In genomic region chr22:21626073-21626734, GRCh38 we compare ENCODE assay signal across 14 cellular contexts. TPM values are rescaled to one million over a fixed set of nuclear protein-coding genes. Genes with fewer than 3 reads are reported as not detected.
DNase-seq lines count a peak whose midpoint lies in the region; ATAC-seq and TF ChIP-seq lines count a peak whose summit lies in the region.
"Had no signal": no experiment of that assay in that cellular context is flagged by ENCODE, and none has a peak within 500 bp of the region (broad histone marks: within the 10 kb centered on the region; RNA-seq: fewer than 3 reads in every experiment).

No MANE protein-coding gene starts in this region.

- H3K4me3 ChIP-seq in OCI-LY7 (ENCODE audit: low read depth, low read length, poor library complexity, severe bottlenecking), result no peak overlapping the region
- no peak overlapping the region for H3K4me3 ChIP-seq in effector memory CD4-positive, alpha-beta T cell (ENCODE audit: insufficient read depth, low read depth, low read length, poor library complexity, severe bottlenecking)
- H3K4me3 ChIP-seq: coronary artery, GM12878, SJCRH30, spleen had no signal

- BruUV-seq in OCI-LY7 (replicated peaks; lab: Mats Ljungman, UMichigan), result no TSS peak

- ATAC-seq in activated naive CD4-positive, alpha-beta T cell treated with anti-CD3 and anti-CD28 coated beads, Interleukin-2, amount 50 U/mL, for 72 hours, result no peak
- no peak for ATAC-seq in stimulated activated naive CD8-positive, alpha-beta T cell treated with anti-CD3 and anti-CD28 coated beads, Interleukin-15, amount 100 ng/mL, for 72 hours
- ATAC-seq: GM12878 had no signal

- H3K27me3 Mint-ChIP-seq in stimulated activated naive CD8-positive, alpha-beta T cell treated with anti-CD3 and anti-CD28 coated beads, Interleukin-15, amount 100 ng/mL, for 72 hours, result no peaks in the 10 kb centered on the region

- no peak for DNase-seq in activated naive CD4-positive, alpha-beta T cell treated with anti-CD3 and anti-CD28 coated beads, Interleukin-2, amount 50 U/mL, for 72 hours (ENCODE audit: low spot score in 2 of 2)
- no peak for DNase-seq in activated naive CD4-positive, alpha-beta T cell treated with anti-CD3 and anti-CD28 coated beads, Interleukin-2, amount 50 U/mL, for 16 hours
- DNase-seq in OCI-LY7 (ENCODE audit: low spot score) (no peak), AG08396 (ENCODE audit: low spot score) (no peak), NCI-H748 treated with DMSO at 0.1 percent for 48 hours (lab: John Stamatoyannopoulos, UW) (no peak)
- no peak for DNase-seq in stimulated activated naive CD8-positive, alpha-beta T cell treated with anti-CD3 and anti-CD28 coated beads, Interleukin-15, amount 100 ng/mL, for 72 hours
- no peak for DNase-seq in effector memory CD4-positive, alpha-beta T cell
- DNase-seq: amniotic stem cell, NCI-H2107, SJCRH30, spleen had no signal

- no peaks in the 10 kb centered on the region for H3K9me2 ChIP-seq in OCI-LY7 (ENCODE audit: insufficient read depth, low read length)

- peaks cover 66% of the 10 kb centered on the region for H3K36me3 ChIP-seq in OCI-LY7 (ENCODE audit: insufficient read depth, low read length)
- peaks cover 50% of the 10 kb centered on the region for H3K36me3 ChIP-seq in effector memory CD4-positive, alpha-beta T cell (ENCODE audit: control insufficient read depth, insufficient read depth, low read length)

- no peaks in the 10 kb centered on the region for H3K9me3 ChIP-seq in OCI-LY7 (ENCODE audit: low read length)
- H3K9me3 ChIP-seq in effector memory CD4-positive, alpha-beta T cell (ENCODE audit: control insufficient read depth, low read length), result no peaks in the 10 kb centered on the region
- H3K9me3 ChIP-seq: SJCRH30, spleen had no signal

- no peak overlapping the region for H2AFZ ChIP-seq in OCI-LY7 (ENCODE audit: low read length)

- TF ChIP-seq CTCF in OCI-LY7 (conservative IDR thresholded peaks at IDR 0.05; ENCODE audit: low read length), result no peak

- H3K79me2 ChIP-seq in OCI-LY7 (ENCODE audit: insufficient read depth, low read depth, low read length), result peaks cover 46% of the 10 kb centered on the region

- peak overlapping the region; percentile 28 for H3K27ac ChIP-seq in OCI-LY7 (ENCODE audit: low read depth, low read length, poor library complexity, severe bottlenecking)
- H3K27ac ChIP-seq in cingulate gyrus (ENCODE audit: low read depth, low read length), result peak overlapping the region; percentile 29
- H3K27ac ChIP-seq in effector memory CD4-positive, alpha-beta T cell (ENCODE audit: insufficient read depth, low read length, poor library complexity, severe bottlenecking), result no peak overlapping the region
- H3K27ac ChIP-seq: coronary artery, SJCRH30 had no signal

- peak overlapping the region; percentile 48 to 57 for H3K4me3 Mint-ChIP-seq in stimulated activated naive CD8-positive, alpha-beta T cell treated with anti-CD3 and anti-CD28 coated beads, Interleukin-15, amount 100 ng/mL, for 72 hours

- peaks cover 57% of the 10 kb centered on the region for H3K4me1 ChIP-seq in OCI-LY7 (ENCODE audit: insufficient read depth, low read length, poor library complexity, severe bottlenecking)
- peaks cover 20% of the 10 kb centered on the region for H3K4me1 ChIP-seq in effector memory CD4-positive, alpha-beta T cell (ENCODE audit: control insufficient read depth, insufficient read depth, low read length, poor library complexity, severe bottlenecking)
- H3K4me1 ChIP-seq: SJCRH30 had no signal

- POLR2A ChIA-PET in OCI-LY7 (lab: Charles Lee), result interaction anchor here (1.3 to 1.4 kb wide), 2 partner anchors 11 to 15 kb away, joined by 3 to 4 read pairs; no protein-coding TSS in a partner anchor

- no peaks in the 10 kb centered on the region for H3K27me3 ChIP-seq in effector memory CD4-positive, alpha-beta T cell (replicated peaks; ENCODE audit: control insufficient read depth, insufficient read depth, low read length, poor library complexity, severe bottlenecking)
- H3K27me3 ChIP-seq: SJCRH30, spleen had no signal

- peak overlapping the region; percentile 50 to 95 for H3K27ac Mint-ChIP-seq in activated naive CD4-positive, alpha-beta T cell treated with anti-CD3 and anti-CD28 coated beads, Interleukin-2, amount 50 U/mL, for 72 hours
- H3K27ac Mint-ChIP-seq in stimulated activated naive CD8-positive, alpha-beta T cell treated with anti-CD3 and anti-CD28 coated beads, Interleukin-15, amount 100 ng/mL, for 72 hours, result peak overlapping the region; percentile 27 to 67

- CTCF ChIA-PET in OCI-LY7 (lab: Charles Lee; ENCODE audit: unreplicated experiment), result no interaction called here

- no peaks in the 10 kb centered on the region for H3K9me3 Mint-ChIP-seq in activated naive CD4-positive, alpha-beta T cell treated with anti-CD3 and anti-CD28 coated beads, Interleukin-2, amount 50 U/mL, for 72 hours
- H3K9me3 Mint-ChIP-seq in stimulated activated naive CD8-positive, alpha-beta T cell treated with anti-CD3 and anti-CD28 coated beads, Interleukin-15, amount 100 ng/mL, for 72 hours, result no peaks in the 10 kb centered on the region

- H3K36me3 Mint-ChIP-seq in activated naive CD4-positive, alpha-beta T cell treated with anti-CD3 and anti-CD28 coated beads, Interleukin-2, amount 50 U/mL, for 72 hours, result peaks cover 14 to 21% of the 10 kb centered on the region in 2 donors

- H3K4me2 ChIP-seq in OCI-LY7 (ENCODE audit: low read length), result peak overlapping the region; percentile 31; the same call in 1 of the 2 replicates

- H4K20me1 ChIP-seq in OCI-LY7 (ENCODE audit: insufficient read depth, low read length), result 0 out of 2 replicates have a peak, but pooled peaks cover 3% of the 10 kb centered on the region

- peaks cover 83% of the 10 kb centered on the region for H3K4me1 Mint-ChIP-seq in stimulated activated naive CD8-positive, alpha-beta T cell treated with anti-CD3 and anti-CD28 coated beads, Interleukin-15, amount 100 ng/mL, for 72 hours

- intact Hi-C loops in OCI-LY7 (cut with micrococcal nuclease; ENCODE audit: unreplicated experiment), result no loop called here

RNA-seq across cellular contexts. Expression of gene YDJC, which starts 3.6 kb away (rescaled TPM):
- total RNA-seq in activated naive CD4-positive, alpha-beta T cell treated with anti-CD3 and anti-CD28 coated beads, Interleukin-2, amount 50 U/mL, for 72 hours, result 10 to 100 TPM; 26.9 to 47.9 TPM
- total RNA-seq in OCI-LY7 (2014; rRNA removed; shearing (Covaris generic)), result 75.6 and 81.1 TPM in 2 replicates
- 59.0 and 59.3 TPM in 2 replicates for total RNA-seq in OCI-LY7 (2022)

RNA-seq across cellular contexts. Expression of gene CCDC116, which starts 6.4 kb away (rescaled TPM):
- total RNA-seq in activated naive CD4-positive, alpha-beta T cell treated with anti-CD3 and anti-CD28 coated beads, Interleukin-2, amount 50 U/mL, for 72 hours, result under 1 TPM in 1 of 2 donors, not detected in 1; 0.54 TPM
- 1.5 and 1.7 TPM in 2 replicates for total RNA-seq in OCI-LY7 (2014; rRNA removed; shearing (Covaris generic))
- 3.1 and 3.5 TPM in 2 replicates for total RNA-seq in OCI-LY7 (2022)

RNA-seq across cellular contexts. Expression of gene SDF2L1, which starts 15.9 kb away (rescaled TPM):
- 10 to 100 TPM; 25.3 to 27.8 TPM for total RNA-seq in activated naive CD4-positive, alpha-beta T cell treated with anti-CD3 and anti-CD28 coated beads, Interleukin-2, amount 50 U/mL, for 72 hours
- 66.8 and 89.1 TPM in 2 replicates for total RNA-seq in OCI-LY7 (2014; rRNA removed; shearing (Covaris generic))
- 39.6 and 60.5 TPM in 2 replicates for total RNA-seq in OCI-LY7 (2022)

RNA-seq across cellular contexts. Expression of gene PPIL2, which starts 39.6 kb away (rescaled TPM):
- 10 to 100 TPM; 33.9 to 50.5 TPM for total RNA-seq in activated naive CD4-positive, alpha-beta T cell treated with anti-CD3 and anti-CD28 coated beads, Interleukin-2, amount 50 U/mL, for 72 hours
- total RNA-seq in OCI-LY7 (2014; rRNA removed; shearing (Covaris generic)), result 58.5 and 59.9 TPM in 2 replicates
- 86.3 and 92.7 TPM in 2 replicates for total RNA-seq in OCI-LY7 (2022)

RNA-seq across cellular contexts. Expression of gene UBE2L3, which starts 58.7 kb away (rescaled TPM):
- total RNA-seq in activated naive CD4-positive, alpha-beta T cell treated with anti-CD3 and anti-CD28 coated beads, Interleukin-2, amount 50 U/mL, for 72 hours, result 10 to 100 TPM; 46.1 to 62.5 TPM
- 61.2 and 63.8 TPM in 2 replicates for total RNA-seq in OCI-LY7 (2014; rRNA removed; shearing (Covaris generic))
- 67.1 and 67.8 TPM in 2 replicates for total RNA-seq in OCI-LY7 (2022)
